In genomic region chr20:33119725-33120720, GRCh38 we compare ENCODE assay signal across 20 cellular contexts. TPM values are rescaled to one million over a fixed set of nuclear protein-coding genes. Genes with fewer than 3 reads are reported as not detected.
DNase-seq lines count a peak whose midpoint lies in the region; ATAC-seq lines count a peak whose summit lies in the region.
"Had no signal": no experiment of that assay in that cellular context is flagged by ENCODE, and none has a peak within 500 bp of the region (broad histone marks: within the 10 kb centered on the region; RNA-seq: fewer than 3 reads in every experiment).

No MANE protein-coding gene starts in this region.

- CTCF ChIA-PET in activated CD8-positive, alpha-beta memory T cell treated with anti-CD3 and anti-CD28 coated beads, Interleukin-2, amount 10 ng/mL, durations not matched to agents 7 days and 5 days (lab: Charles Lee): interaction anchor here (1.1 to 1.4 kb wide), 2 partner anchors 17 to 24 kb away, joined by 4 to 5 read pairs; no protein-coding TSS in a partner anchor

- peaks cover 6% of the 10 kb centered on the region for H3K36me3 Mint-ChIP-seq in activated CD8-positive, alpha-beta memory T cell treated with anti-CD3 and anti-CD28 coated beads, Interleukin-2, amount 10 ng/mL, durations not matched to agents 7 days and 5 days
- peaks cover 0 to 5% of the 10 kb centered on the region in 2 donors for H3K36me3 Mint-ChIP-seq in stimulated activated naive B cell treated with anti-CD40 and anti-IgM and Interleukin-4, amounts not matched to agents 10 μg/mL and 1 μg/mL and 100 μg/mL, for 72 hours
- H3K36me3 Mint-ChIP-seq in activated T-helper 1 cell treated with anti-CD3 and anti-CD28 coated beads, Interleukin-12 subunit alpha, Interleukin-12 subunit beta, Interleukin-2, Interleukin-4 antibody, amounts not matched to agents 30 ng/mL and 10 ng/mL and 1 ng/mL, durations not matched to agents 14 hours and 24 hours and 36 hours (ENCODE audit: low read depth): no peaks in the 10 kb centered on the region

- H3K27me3 Mint-ChIP-seq in activated CD8-positive, alpha-beta memory T cell treated with anti-CD3 and anti-CD28 coated beads, Interleukin-2, amount 10 ng/mL, durations not matched to agents 7 days and 5 days: no peaks in the 10 kb centered on the region
- H3K27me3 Mint-ChIP-seq in stimulated activated naive B cell treated with anti-CD40 and anti-IgM and Interleukin-4, amounts not matched to agents 10 μg/mL and 1 μg/mL and 100 μg/mL, for 72 hours: peaks cover 23 to 29% of the 10 kb centered on the region in 2 donors
- no peaks in the 10 kb centered on the region for H3K27me3 Mint-ChIP-seq in activated T-helper 1 cell treated with anti-CD3 and anti-CD28 coated beads, Interleukin-12 subunit alpha, Interleukin-12 subunit beta, Interleukin-2, Interleukin-4 antibody, amounts not matched to agents 30 ng/mL and 10 ng/mL and 1 ng/mL, durations not matched to agents 14 hours and 24 hours and 36 hours (ENCODE audit: insufficient read depth)

- DNase-seq in activated CD8-positive, alpha-beta memory T cell treated with anti-CD3 and anti-CD28 coated beads, Interleukin-2, amount 10 ng/mL, durations not matched to agents 7 days and 5 days: no peak
- DNase-seq in activated CD8-positive, alpha-beta memory T cell treated with anti-CD3 and anti-CD28 coated beads, Interleukin-2, amount 50 U/mL, for 4 hours: no peak
- peak; percentile 64 to 85 for DNase-seq in SW 1271 (lab: John Stamatoyannopoulos, UW)
- no peak for DNase-seq in stimulated activated naive B cell treated with anti-CD40 and anti-IgM and Interleukin-4, amounts not matched to agents 10 μg/mL and 1 μg/mL and 100 μg/mL, for 72 hours
- DNase-seq in putamen (ENCODE audit: low spot score): no peak
- DNase-seq in NCI-H510A treated with DMSO at 0.1 percent for 48 hours (lab: John Stamatoyannopoulos, UW): no peak
- no peak for DNase-seq in activated T-helper 1 cell treated with anti-CD3 and anti-CD28 coated beads, Interleukin-12 subunit alpha, Interleukin-12 subunit beta, Interleukin-2, Interleukin-4 antibody, amounts not matched to agents 30 ng/mL and 10 ng/mL and 1 ng/mL, durations not matched to agents 14 hours and 24 hours and 36 hours (ENCODE audit: low spot score)
- DNase-seq: lower lobe of right lung; naive thymus-derived CD4-positive, alpha-beta T cell; NCI-H1694 treated with DMSO at 0.1 percent for 48 hours; NCI-H69; RPMI8226; stimulated activated CD4-positive, alpha-beta T cell treated with anti-CD3 and anti-CD28 coated beads, Interleukin-4, amount 100 ng/mL, for 4 hours had no signal

- intact Hi-C loops in activated T-helper 1 cell treated with anti-CD3 and anti-CD28 coated beads, Interleukin-12 subunit alpha, Interleukin-12 subunit beta, Interleukin-2, Interleukin-4 antibody, amounts not matched to agents 30 ng/mL and 10 ng/mL and 1 ng/mL, durations not matched to agents 14 hours and 24 hours and 36 hours (cut with micrococcal nuclease): no loop called here

- peak overlapping the region; percentile 47 for H3K27ac Mint-ChIP-seq in activated CD8-positive, alpha-beta memory T cell treated with anti-CD3 and anti-CD28 coated beads, Interleukin-2, amount 10 ng/mL, durations not matched to agents 7 days and 5 days
- H3K27ac Mint-ChIP-seq in stimulated activated naive B cell treated with anti-CD40 and anti-IgM and Interleukin-4, amounts not matched to agents 10 μg/mL and 1 μg/mL and 100 μg/mL, for 72 hours: no peak overlapping the region
- no peak overlapping the region for H3K27ac Mint-ChIP-seq in activated T-helper 1 cell treated with anti-CD3 and anti-CD28 coated beads, Interleukin-12 subunit alpha, Interleukin-12 subunit beta, Interleukin-2, Interleukin-4 antibody, amounts not matched to agents 30 ng/mL and 10 ng/mL and 1 ng/mL, durations not matched to agents 14 hours and 24 hours and 36 hours

- H3K9me3 Mint-ChIP-seq in activated CD8-positive, alpha-beta memory T cell treated with anti-CD3 and anti-CD28 coated beads, Interleukin-2, amount 10 ng/mL, durations not matched to agents 7 days and 5 days (ENCODE audit: low read depth): peaks cover 2% of the 10 kb centered on the region
- peaks cover 7 to 15% of the 10 kb centered on the region in 2 donors for H3K9me3 Mint-ChIP-seq in stimulated activated naive B cell treated with anti-CD40 and anti-IgM and Interleukin-4, amounts not matched to agents 10 μg/mL and 1 μg/mL and 100 μg/mL, for 72 hours
- H3K9me3 Mint-ChIP-seq in activated T-helper 1 cell treated with anti-CD3 and anti-CD28 coated beads, Interleukin-12 subunit alpha, Interleukin-12 subunit beta, Interleukin-2, Interleukin-4 antibody, amounts not matched to agents 30 ng/mL and 10 ng/mL and 1 ng/mL, durations not matched to agents 14 hours and 24 hours and 36 hours: peaks cover 16% of the 10 kb centered on the region

- H3K4me3 Mint-ChIP-seq in activated CD8-positive, alpha-beta memory T cell treated with anti-CD3 and anti-CD28 coated beads, Interleukin-2, amount 10 ng/mL, durations not matched to agents 7 days and 5 days: no peak overlapping the region
- no peak overlapping the region for H3K4me3 Mint-ChIP-seq in stimulated activated naive B cell treated with anti-CD40 and anti-IgM and Interleukin-4, amounts not matched to agents 10 μg/mL and 1 μg/mL and 100 μg/mL, for 72 hours
- H3K4me3 Mint-ChIP-seq in activated T-helper 1 cell treated with anti-CD3 and anti-CD28 coated beads, Interleukin-12 subunit alpha, Interleukin-12 subunit beta, Interleukin-2, Interleukin-4 antibody, amounts not matched to agents 30 ng/mL and 10 ng/mL and 1 ng/mL, durations not matched to agents 14 hours and 24 hours and 36 hours: no peak overlapping the region
- H3K4me3 Mint-ChIP-seq: naive thymus-derived CD4-positive, alpha-beta T cell had no signal

- peak; percentile 65 for ATAC-seq in activated CD8-positive, alpha-beta memory T cell treated with anti-CD3 and anti-CD28 coated beads, Interleukin-2, amount 10 ng/mL, durations not matched to agents 7 days and 5 days
- peak; percentile 92 for ATAC-seq in HG02610 (IDR thresholded peaks at IDR 0.05; ENCODE audit: unreplicated experiment)
- peak; percentile 58 to 71 for ATAC-seq in stimulated activated naive B cell treated with anti-CD40 and anti-IgM and Interleukin-4, amounts not matched to agents 10 μg/mL and 1 μg/mL and 100 μg/mL, for 72 hours (replicated peaks)
- ATAC-seq: gastroesophageal sphincter; lower lobe of right lung; naive thymus-derived CD4-positive, alpha-beta T cell had no signal

- H3K4me1 Mint-ChIP-seq in activated CD8-positive, alpha-beta memory T cell treated with anti-CD3 and anti-CD28 coated beads, Interleukin-2, amount 10 ng/mL, durations not matched to agents 7 days and 5 days: peaks cover 19% of the 10 kb centered on the region
- H3K4me1 Mint-ChIP-seq in stimulated activated naive B cell treated with anti-CD40 and anti-IgM and Interleukin-4, amounts not matched to agents 10 μg/mL and 1 μg/mL and 100 μg/mL, for 72 hours: peaks cover 0 to 6% of the 10 kb centered on the region in 2 donors
- H3K4me1 Mint-ChIP-seq in activated T-helper 1 cell treated with anti-CD3 and anti-CD28 coated beads, Interleukin-12 subunit alpha, Interleukin-12 subunit beta, Interleukin-2, Interleukin-4 antibody, amounts not matched to agents 30 ng/mL and 10 ng/mL and 1 ng/mL, durations not matched to agents 14 hours and 24 hours and 36 hours (ENCODE audit: low read depth): peaks cover 13% of the 10 kb centered on the region

RNA-seq across cellular contexts. Expression of gene BPIFB4, which starts 40.6 kb away (rescaled TPM):
- not detected for total RNA-seq in activated CD8-positive, alpha-beta memory T cell treated with anti-CD3 and anti-CD28 coated beads, Interleukin-2, amount 10 ng/mL, durations not matched to agents 7 days and 5 days
- not detected in 2 replicates for total RNA-seq in activated T-helper 1 cell treated with anti-CD3 and anti-CD28 coated beads, Interleukin-12 subunit alpha, Interleukin-12 subunit beta, Interleukin-2, Interleukin-4 antibody, amounts not matched to agents 30 ng/mL and 10 ng/mL and 1 ng/mL, durations not matched to agents 14 hours and 24 hours and 36 hours
- total RNA-seq: A673; CD4-positive, CD25-positive, alpha-beta regulatory T cell; Daoy; gastroesophageal sphincter; lower lobe of right lung; naive thymus-derived CD4-positive, alpha-beta T cell; skeletal muscle tissue; T-helper 2 cell treated with Interferon-gamma antibody and Interleukin-4, amounts not matched to agents 100 ng/mL and 5 ng/mL, for 36 hours had no signal

RNA-seq across cellular contexts. Expression of gene BPIFA2, which starts 47.9 kb away (rescaled TPM):
- not detected for total RNA-seq in activated CD8-positive, alpha-beta memory T cell treated with anti-CD3 and anti-CD28 coated beads, Interleukin-2, amount 10 ng/mL, durations not matched to agents 7 days and 5 days
- total RNA-seq in activated T-helper 1 cell treated with anti-CD3 and anti-CD28 coated beads, Interleukin-12 subunit alpha, Interleukin-12 subunit beta, Interleukin-2, Interleukin-4 antibody, amounts not matched to agents 30 ng/mL and 10 ng/mL and 1 ng/mL, durations not matched to agents 14 hours and 24 hours and 36 hours: not detected in 2 replicates
- total RNA-seq: A673; CD4-positive, CD25-positive, alpha-beta regulatory T cell; Daoy; lower lobe of right lung; naive thymus-derived CD4-positive, alpha-beta T cell; skeletal muscle tissue; T-helper 2 cell treated with Interferon-gamma antibody and Interleukin-4, amounts not matched to agents 100 ng/mL and 5 ng/mL, for 36 hours had no signal

Comparison
In these comparisons a context has a peak if more than half of its experiments do, and no peak if none do; other contexts are left out.
1. DNase-seq: peak in SW 1271 (2 of 2); none in activated CD8-positive, alpha-beta memory T cell treated with anti-CD3 and anti-CD28 coated beads, Interleukin-2, amount 10 ng/mL, durations not matched to agents 7 days and 5 days (single experiment), activated CD8-positive, alpha-beta memory T cell treated with anti-CD3 and anti-CD28 coated beads, Interleukin-2, amount 50 U/mL, for 4 hours (single experiment), stimulated activated naive B cell treated with anti-CD40 and anti-IgM and Interleukin-4, amounts not matched to agents 10 μg/mL and 1 μg/mL and 100 μg/mL, for 72 hours (single experiment), putamen (single experiment), NCI-H510A treated with DMSO at 0.1 percent for 48 hours (single experiment) and activated T-helper 1 cell treated with anti-CD3 and anti-CD28 coated beads, Interleukin-12 subunit alpha, Interleukin-12 subunit beta, Interleukin-2, Interleukin-4 antibody, amounts not matched to agents 30 ng/mL and 10 ng/mL and 1 ng/mL, durations not matched to agents 14 hours and 24 hours and 36 hours (single experiment).
2. Peak in every context shown above with its lines, with median percentiles within 50 percentile points of each other: ATAC-seq.